1 cellular context compared by ENCODE assay signal in the genomic region with DNA sequence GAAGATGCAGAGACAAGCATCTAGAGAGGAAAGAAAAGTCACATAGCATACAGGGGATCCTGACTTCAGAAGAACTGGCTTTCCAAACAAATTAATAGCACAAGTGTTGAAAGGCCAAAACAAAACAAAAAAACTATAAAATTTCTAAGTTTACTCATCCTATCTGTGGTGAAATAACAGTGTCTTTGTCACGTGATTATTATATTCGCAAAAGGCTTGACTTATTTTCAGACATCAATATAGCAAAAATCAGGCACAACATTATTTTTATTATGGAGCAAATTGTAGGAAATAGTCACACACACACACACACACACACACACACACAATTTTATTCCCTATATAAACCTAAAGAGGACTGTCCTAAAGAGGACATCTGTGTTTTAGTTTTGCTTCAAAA.
TF ChIP-seq lines count a peak whose summit lies in the region.

No MANE protein-coding gene starts in this region.

TF ChIP-seq in A549, 52 proteins besides CTCF, POLR2A, EP300 and RAD21 (continued from another document):
- TF ChIP-seq, protein P1, sequence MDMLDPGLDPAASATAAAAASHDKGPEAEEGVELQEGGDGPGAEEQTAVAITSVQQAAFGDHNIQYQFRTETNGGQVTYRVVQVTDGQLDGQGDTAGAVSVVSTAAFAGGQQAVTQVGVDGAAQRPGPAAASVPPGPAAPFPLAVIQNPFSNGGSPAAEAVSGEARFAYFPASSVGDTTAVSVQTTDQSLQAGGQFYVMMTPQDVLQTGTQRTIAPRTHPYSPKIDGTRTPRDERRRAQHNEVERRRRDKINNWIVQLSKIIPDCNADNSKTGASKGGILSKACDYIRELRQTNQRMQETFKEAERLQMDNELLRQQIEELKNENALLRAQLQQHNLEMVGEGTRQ (IDR thresholded peaks at IDR 0.05), result 0 out of 2 replicates have a peak, but pooled peaks have one; percentile 26
- no peak for TF ChIP-seq BHLHE40 (IDR thresholded peaks at IDR 0.05; ENCODE audit: low read depth, low read length)
- no peak for TF ChIP-seq GATA3 (IDR thresholded peaks at IDR 0.05; ENCODE audit: borderline replicate concordance)
- no peak for TF ChIP-seq KDM1A (IDR thresholded peaks at IDR 0.05; ENCODE audit: low read depth)
- no peak for TF ChIP-seq JUNB (IDR thresholded peaks at IDR 0.05)
- TF ChIP-seq ZC3H11A (IDR thresholded peaks at IDR 0.05), result no peak
